Comparison of ENCODE assay signal across 1 cellular context in the genomic region with DNA sequence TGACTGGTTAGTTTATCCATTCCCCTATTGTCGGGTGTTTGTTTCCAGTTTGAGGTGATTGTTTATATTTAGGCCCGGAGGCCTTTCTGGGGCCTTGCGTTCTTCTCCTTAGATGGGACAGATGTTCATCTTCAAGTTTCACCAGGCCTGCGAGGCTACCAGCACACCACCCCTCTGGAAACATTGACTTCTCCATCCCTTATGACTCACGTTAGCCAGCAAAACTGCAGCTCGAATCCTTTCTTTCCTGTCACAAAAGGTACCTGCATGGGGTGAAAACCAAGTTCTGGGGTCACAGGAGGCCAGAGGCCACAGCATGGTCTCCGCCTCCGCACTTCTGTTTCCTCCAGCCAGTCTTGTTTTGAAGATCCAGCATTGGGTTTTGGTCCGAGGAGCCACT.
TF ChIP-seq lines count a peak whose summit lies in the region.

No MANE protein-coding gene starts in this region.

TF ChIP-seq in IMR-90, 13 proteins besides CTCF, POLR2A, EP300 and RAD21:
- TF ChIP-seq BHLHE40 (IDR thresholded peaks at IDR 0.05; ENCODE audit: low read depth, low read length) (no peak), CEBPB (IDR thresholded peaks at IDR 0.05; ENCODE audit: low read depth, low read length) (no peak)
